Comparison of ENCODE assay signal across 16 cellular contexts in the genomic region with DNA sequence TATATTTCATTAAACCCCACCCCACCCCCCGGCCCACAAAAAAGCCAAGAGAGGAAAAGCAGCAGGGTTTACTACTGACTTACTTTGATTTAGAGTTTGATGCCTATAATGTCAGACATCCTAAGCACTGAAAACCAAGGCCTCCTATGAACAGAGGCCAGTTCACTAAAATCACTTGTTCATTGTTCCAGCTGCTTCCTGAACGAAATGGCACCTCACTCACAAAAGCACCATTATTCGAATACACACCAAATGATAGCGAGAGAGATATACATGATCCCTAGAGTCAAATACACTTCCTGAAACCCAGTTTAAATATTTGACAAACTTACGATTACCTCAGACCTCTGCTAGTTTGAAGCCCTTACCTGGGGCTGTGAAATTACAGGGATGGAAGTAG.
"Had no signal": no experiment of that assay in that cellular context is flagged by ENCODE, and none has a peak within 500 bp of the region (broad histone marks: within the 10 kb centered on the region; RNA-seq: fewer than 3 reads in every experiment).

No MANE protein-coding gene starts in this region.

- H3K27me3 ChIP-seq: adrenal gland, stomach, thyroid gland had no signal

- H3K9me3 ChIP-seq: adrenal gland, stomach, thyroid gland had no signal

- H3K27ac ChIP-seq: adrenal gland, coronary artery, stomach, thyroid gland had no signal

- ATAC-seq: activated T-cell treated with anti-CD3 and anti-CD28 coated beads, Interleukin-2, amount 50 U/mL, for 4 hours; SK-N-SH treated with all-trans-retinoic acid at 6 μM for 48 hours had no signal

- H3K4me3 Mint-ChIP-seq: activated T-cell treated with anti-CD3 and anti-CD28 coated beads, Interleukin-2, amount 50 U/mL, for 4 hours had no signal

- H3K36me3 ChIP-seq: adrenal gland, thyroid gland had no signal

- H3K4me3 ChIP-seq: adrenal gland, coronary artery, stomach, thyroid gland had no signal

- DNase-seq: activated CD4-positive, alpha-beta T cell treated with anti-CD3 and anti-CD28 coated beads for 1 hour; activated CD4-positive, alpha-beta T cell treated with anti-CD3 and anti-CD28 coated beads, Interleukin-2, amount 50 U/mL, for 48 hours; activated effector memory CD4-positive, alpha-beta T cell treated with Interleukin-2 at 50 U/mL for 16 hours; activated naive CD4-positive, alpha-beta T cell treated with anti-CD3 and anti-CD28 coated beads, Interleukin-2, amount 50 U/mL, for 16 hours; activated T-cell treated with anti-CD3 and anti-CD28 coated beads, Interleukin-2, amount 50 U/mL, for 4 hours; adrenal gland; central memory CD4-positive, alpha-beta T cell; effector CD8-positive, alpha-beta T cell; kidney glomerular epithelial cell; stimulated activated CD4-positive, alpha-beta T cell treated with anti-CD3 and anti-CD28 coated beads, Interleukin-1b, Interleukin-23, amount 100 ng/mL, for 48 hours; stomach; T-helper 1 cell; T1000; thyroid gland had no signal
